ENCODE assay signal across 8 cellular contexts in the genomic region with DNA sequence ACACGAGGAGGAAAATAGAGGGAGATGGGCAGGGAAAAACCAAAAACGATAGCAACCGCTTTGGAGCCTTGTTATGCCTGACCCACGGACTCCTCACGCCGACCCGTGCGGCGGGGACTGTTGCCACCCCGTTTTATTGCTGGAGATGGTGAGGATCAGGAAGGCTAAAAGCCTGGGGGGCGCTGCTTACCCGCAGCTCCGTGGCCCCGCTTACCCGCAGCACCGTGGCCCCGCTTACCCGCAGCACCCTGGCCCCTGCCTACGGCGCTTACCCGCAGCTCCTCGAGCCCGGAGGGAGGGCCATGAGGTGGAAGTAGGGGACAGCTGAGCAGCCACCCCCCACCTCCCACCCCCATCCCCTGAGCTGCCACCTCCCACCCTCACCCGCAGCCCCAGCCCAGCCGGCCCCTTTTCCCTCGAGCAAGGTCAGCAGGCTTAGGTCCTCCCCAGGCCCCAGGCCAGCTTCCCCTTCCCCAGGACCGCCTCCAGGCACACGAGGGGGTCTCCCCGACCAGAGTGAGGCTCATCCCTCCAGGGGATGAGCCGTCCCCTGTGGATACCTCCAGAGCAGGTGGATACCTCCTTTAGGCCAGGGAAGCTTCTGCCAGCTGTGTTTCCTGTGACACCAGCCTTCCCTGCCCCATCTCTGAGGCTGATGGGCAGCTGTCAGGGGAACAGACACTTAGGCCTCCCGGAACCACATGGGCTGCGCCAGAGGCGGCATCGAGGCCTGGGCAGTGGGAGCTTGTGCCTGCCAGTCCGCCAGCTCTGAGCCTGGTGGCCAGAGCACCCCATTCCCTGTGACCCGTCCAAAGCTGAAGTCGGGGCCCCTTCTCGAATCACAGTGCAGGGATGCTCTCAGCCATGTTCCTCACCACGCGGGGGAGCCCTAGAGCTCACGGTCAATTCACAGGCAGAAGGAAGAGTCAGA.
DNase-seq lines count a peak whose midpoint lies in the region; ATAC-seq and TF ChIP-seq lines count a peak whose summit lies in the region.

No MANE protein-coding gene starts in this region.

- no peaks in the 10 kb centered on the region for H3K9me2 ChIP-seq in PC-9 (ENCODE audit: insufficient read depth)

- H3K27ac ChIP-seq in right atrium auricular region (no peak overlapping the region), PC-9 (no peak overlapping the region), foreskin keratinocyte (no peak overlapping the region)

- H3K9me3 ChIP-seq in right atrium auricular region (no peaks in the 10 kb centered on the region), PC-9 (ENCODE audit: insufficient read depth, low read depth) (no peaks in the 10 kb centered on the region)

- CTCF ChIA-PET in PC-9 (lab: Charles Lee), result interaction anchor here (0.5 to 2.2 kb wide), 18 partner anchors 9 to 1293 kb away, joined by 3 to 40 read pairs (median 3); no protein-coding TSS in a partner anchor

- intact Hi-C loops in Right ventricle myocardium superior (cut with DNase I) (loop anchor here (5.0 kb wide), 1 partner anchor 76 kb away; no protein-coding TSS in a partner anchor), PC-9 (cut with micrococcal nuclease; ENCODE audit: unreplicated experiment) (loop anchor here (1.0 to 2.0 kb wide), 2 partner anchors 75 to 205 kb away; no protein-coding TSS in a partner anchor)

- H2AFZ ChIP-seq in PC-9, result peak overlapping the region; percentile 75

- peaks cover 0 to 20% of the 10 kb centered on the region in 2 donors for H3K4me1 ChIP-seq in right atrium auricular region
- peaks cover 17% of the 10 kb centered on the region for H3K4me1 ChIP-seq in PC-9 (replicated peaks; ENCODE audit: insufficient read depth)
- H3K4me1 ChIP-seq in foreskin keratinocyte, result peaks cover 11% of the 10 kb centered on the region

- no peaks in the 10 kb centered on the region for H3K79me2 ChIP-seq in PC-9 (ENCODE audit: low read depth)

- ATAC-seq in Right ventricle myocardium superior (ENCODE audit: poor library complexity), result peak; percentile 58
- ATAC-seq in foreskin keratinocyte, result peak; percentile 38
- ATAC-seq in GM21723 (IDR thresholded peaks at IDR 0.05; ENCODE audit: unreplicated experiment), result no peak

- no TSS peak for BruUV-seq in PC-9 (replicated peaks; lab: Mats Ljungman, UMichigan)

- POLR2A ChIA-PET in PC-9 (lab: Charles Lee; ENCODE audit: unreplicated experiment), result interaction anchor here (0.6 kb wide), 1 partner anchor 74 kb away, joined by 3 read pairs; no protein-coding TSS in a partner anchor

- H3K27me3 ChIP-seq in right atrium auricular region, result peaks cover 0 to 20% of the 10 kb centered on the region in 2 donors
- peaks cover 18% of the 10 kb centered on the region; the same call in 1 of the 2 replicates for H3K27me3 ChIP-seq in PC-9 (ENCODE audit: insufficient read depth, low read depth)
- H3K27me3 ChIP-seq in foreskin keratinocyte, result peaks cover 29% of the 10 kb centered on the region

- no peaks in the 10 kb centered on the region for H4K20me1 ChIP-seq in PC-9 (ENCODE audit: insufficient read depth)

- TF ChIP-seq CTCF in right atrium auricular region (IDR thresholded peaks at IDR 0.05) (peak in 1 of 2 donors; percentile 65), PC-9 (conservative IDR thresholded peaks at IDR 0.05) (peak; percentile 84), foreskin keratinocyte (conservative IDR thresholded peaks at IDR 0.05) (peak; percentile 79), retinal pigment epithelial cell (conservative IDR thresholded peaks at IDR 0.05; ENCODE audit: low read depth, low read length) (peak; percentile 71)

- H3K36me3 ChIP-seq in right atrium auricular region, result no peaks in the 10 kb centered on the region
- H3K36me3 ChIP-seq in PC-9 (ENCODE audit: low read depth), result no peaks in the 10 kb centered on the region

- DNase-seq in Right ventricle myocardium superior (peak; percentile 82), right atrium auricular region (ENCODE audit: low spot score) (no peak), PC-9 (peak in 1 of 2 experiments; percentile 71), foreskin keratinocyte (peak in 1 of 2 donors; percentile 38), retinal pigment epithelial cell (ENCODE audit: low read depth) (no peak), NCI-H2081 treated with DMSO at 0.1 percent for 48 hours (lab: John Stamatoyannopoulos, UW) (no peak)
- peak; percentile 88 to 89 for DNase-seq in activated T-cell treated with anti-CD3 and anti-CD28 coated beads, Interleukin-2, amount 50 U/mL, for 48 hours

- peak overlapping the region; percentile 78; the same call in 1 of the 2 replicates for H3K4me2 ChIP-seq in PC-9

- H3F3A ChIP-seq in PC-9 (ENCODE audit: insufficient read depth, low read depth), result peaks cover 4% of the 10 kb centered on the region; the same call in 1 of the 2 replicates

- H3K4me3 ChIP-seq in right atrium auricular region (peak overlapping the region in 1 of 2 donors; percentile 19), PC-9 (no peak overlapping the region), retinal pigment epithelial cell (ENCODE audit: low read length) (no peak overlapping the region)

Comparison
In these comparisons a context has a peak if more than half of its experiments do, and no peak if none do; other contexts are left out.
1. DNase-seq: peak in Right ventricle myocardium superior (single experiment) and activated T-cell treated with anti-CD3 and anti-CD28 coated beads, Interleukin-2, amount 50 U/mL, for 48 hours (2 of 2); none in right atrium auricular region (single experiment), retinal pigment epithelial cell (single experiment) and NCI-H2081 treated with DMSO at 0.1 percent for 48 hours (single experiment).